ENCODE assay signal across 9 cellular contexts in genomic region chr10:27152687-27153086, GRCh38. TPM values are rescaled to one million over a fixed set of nuclear protein-coding genes. Genes with fewer than 3 reads are reported as not detected.
A peak's percentile ranks its signal among the peaks of the same experiment; 100 is the strongest.
DNase-seq lines count a peak whose midpoint lies in the region; TF ChIP-seq lines count a peak whose summit lies in the region.
"Had no signal": no experiment of that assay in that cellular context is flagged by ENCODE, and none has a peak within 500 bp of the region (broad histone marks: within the 10 kb centered on the region; RNA-seq: fewer than 3 reads in every experiment).

No MANE protein-coding gene starts in this region.

- peaks cover 32% of the 10 kb centered on the region for H3K4me1 ChIP-seq in CD8-positive, alpha-beta memory T cell (ENCODE audit: insufficient read depth, low read length)
- H3K4me1 ChIP-seq in OCI-LY3 (ENCODE audit: low read length) (peaks cover 19% of the 10 kb centered on the region), endocrine pancreas (ENCODE audit: control insufficient read depth, insufficient read depth, low read length) (peaks cover 9% of the 10 kb centered on the region)

- peaks cover 0 to 9% of the 10 kb centered on the region in 2 donors for H3K27me3 Mint-ChIP-seq in CD8-positive, alpha-beta memory T cell
- H3K27me3 Mint-ChIP-seq in osteocyte (ENCODE audit: unreplicated experiment), result no peaks in the 10 kb centered on the region

- H3K4me2 ChIP-seq in OCI-LY3 (ENCODE audit: low read length), result peak overlapping the region; percentile 85

- CTCF ChIA-PET in CD8-positive, alpha-beta memory T cell (lab: Charles Lee), result no interaction called here

- H3K36me3 Mint-ChIP-seq in CD8-positive, alpha-beta memory T cell, result peaks cover 3 to 62% (median 7%) of the 10 kb centered on the region in 3 donors
- H3K36me3 Mint-ChIP-seq in osteocyte (ENCODE audit: unreplicated experiment), result peaks cover 6% of the 10 kb centered on the region

- POLR2A ChIA-PET in CD8-positive, alpha-beta memory T cell (lab: Charles Lee), result no interaction called here

- H3K9me3 ChIP-seq in CD8-positive, alpha-beta memory T cell (ENCODE audit: low read length), result no peaks in the 10 kb centered on the region
- H3K9me3 ChIP-seq in OCI-LY3 (ENCODE audit: insufficient read depth, low read length), result no peaks in the 10 kb centered on the region
- H3K9me3 ChIP-seq in endocrine pancreas (ENCODE audit: control insufficient read depth, low read length), result no peaks in the 10 kb centered on the region

- no peak overlapping the region for H2AFZ ChIP-seq in OCI-LY3 (ENCODE audit: low read depth, low read length)

- peaks cover 2% of the 10 kb centered on the region for H3K36me3 ChIP-seq in CD8-positive, alpha-beta memory T cell (ENCODE audit: insufficient read depth, low read length)
- H3K36me3 ChIP-seq in OCI-LY3 (replicated peaks; ENCODE audit: low read depth, low read length), result peaks cover 23% of the 10 kb centered on the region
- peaks cover 7% of the 10 kb centered on the region for H3K36me3 ChIP-seq in endocrine pancreas (ENCODE audit: control insufficient read depth, insufficient read depth, low read length)

- DNase-seq in CD8-positive, alpha-beta memory T cell, result no peak
- no peak for DNase-seq in osteocyte (ENCODE audit: extremely low spot score, unreplicated experiment)
- DNase-seq in NCI-H2227 treated with DMSO at 0.1 percent for 48 hours (lab: John Stamatoyannopoulos, UW), result no peak
- DNase-seq in cerebellum (ENCODE audit: low spot score), result no peak
- no peak for DNase-seq in NCI-H526 treated with DMSO at 0.1 percent for 48 hours (lab: John Stamatoyannopoulos, UW)
- DNase-seq in hippocampal formation (lab: John Stamatoyannopoulos, UW), result no peak
- DNase-seq: activated CD4-positive, alpha-beta T cell treated with anti-CD3 and anti-CD28 coated beads, Interleukin-2, amount 50 U/mL, for 48 hours had no signal

- no peak overlapping the region for H3K27ac ChIP-seq in CD8-positive, alpha-beta memory T cell (ENCODE audit: low read depth, low read length)
- no peak overlapping the region for H3K27ac ChIP-seq in OCI-LY3 (ENCODE audit: low read length)

- peaks cover 0 to 3% (median 0%) of the 10 kb centered on the region in 5 donors for H3K9me3 Mint-ChIP-seq in CD8-positive, alpha-beta memory T cell
- H3K9me3 Mint-ChIP-seq in osteocyte (ENCODE audit: unreplicated experiment), result no peaks in the 10 kb centered on the region

- H3K4me3 Mint-ChIP-seq in CD8-positive, alpha-beta memory T cell, result peak overlapping the region; percentile 97 to 100 (median 99)
- H3K4me3 Mint-ChIP-seq in osteocyte (ENCODE audit: unreplicated experiment), result peak overlapping the region; percentile 97

- TF ChIP-seq CTCF in OCI-LY3 (IDR thresholded peaks at IDR 0.05; ENCODE audit: low read depth, low read length) (no peak), osteocyte (IDR thresholded peaks at IDR 0.05) (no peak)

- peaks cover 50 to 72% (median 71%) of the 10 kb centered on the region in 3 donors for H3K4me1 Mint-ChIP-seq in CD8-positive, alpha-beta memory T cell
- peaks cover 35% of the 10 kb centered on the region for H3K4me1 Mint-ChIP-seq in osteocyte (ENCODE audit: unreplicated experiment)

- H3K27me3 ChIP-seq in CD8-positive, alpha-beta memory T cell (ENCODE audit: insufficient read depth, low read length, poor library complexity, severe bottlenecking), result no peaks in the 10 kb centered on the region
- H3K27me3 ChIP-seq in OCI-LY3 (ENCODE audit: low read depth, low read length), result no peaks in the 10 kb centered on the region
- no peaks in the 10 kb centered on the region for H3K27me3 ChIP-seq in endocrine pancreas (ENCODE audit: control insufficient read depth, insufficient read depth, low read length)

- H4K20me1 ChIP-seq in OCI-LY3 (ENCODE audit: insufficient read depth, low read length), result peaks cover 29% of the 10 kb centered on the region

- peaks cover 95% of the 10 kb centered on the region for H3K79me2 ChIP-seq in OCI-LY3 (ENCODE audit: low read length)

- peak overlapping the region; percentile 97 for H3K9ac ChIP-seq in OCI-LY3 (ENCODE audit: low read length)
- H3K9ac ChIP-seq in endocrine pancreas (ENCODE audit: control insufficient read depth, insufficient read depth, low read length), result no peak overlapping the region

- peak overlapping the region; percentile 15 to 100 (median 100) for H3K27ac Mint-ChIP-seq in CD8-positive, alpha-beta memory T cell
- peak overlapping the region; percentile 100 for H3K27ac Mint-ChIP-seq in osteocyte (ENCODE audit: unreplicated experiment)

- peak overlapping the region; percentile 86 for H3K4me3 ChIP-seq in CD8-positive, alpha-beta memory T cell (ENCODE audit: low read length)
- H3K4me3 ChIP-seq in OCI-LY3 (ENCODE audit: low read length) (peak overlapping the region; percentile 81), endocrine pancreas (ENCODE audit: control insufficient read depth, insufficient read depth, low read length) (peak overlapping the region; percentile 100)

RNA-seq across cellular contexts. Expression of gene YME1L1, which starts 1.5 kb away (rescaled TPM):
- total RNA-seq in CD8-positive, alpha-beta memory T cell, result 100 to 1,000 TPM; 121 to 124 TPM
- 114 TPM for polyA plus RNA-seq in CD8-positive, alpha-beta memory T cell
- total RNA-seq in osteocyte (114 and 119 TPM in 2 replicates), cerebellum (66.8 TPM)

RNA-seq across cellular contexts. Expression of gene MASTL, which starts 2.5 kb away (rescaled TPM):
- total RNA-seq in CD8-positive, alpha-beta memory T cell, result 10 to 100 TPM; 22.6 to 22.8 TPM
- polyA plus RNA-seq in CD8-positive, alpha-beta memory T cell, result 3.4 TPM
- total RNA-seq in osteocyte, result 7.8 and 10.5 TPM in 2 replicates
- total RNA-seq in cerebellum, result 14.0 TPM

RNA-seq across cellular contexts. Expression of gene ANKRD26, which starts 52.4 kb away (rescaled TPM):
- 1 to 10 TPM; 9.5 to 9.7 TPM for total RNA-seq in CD8-positive, alpha-beta memory T cell
- polyA plus RNA-seq in CD8-positive, alpha-beta memory T cell, result 2.4 TPM
- 12.2 and 13.5 TPM in 2 replicates for total RNA-seq in osteocyte
- total RNA-seq in cerebellum, result 30.9 TPM
